In the genomic region with DNA sequence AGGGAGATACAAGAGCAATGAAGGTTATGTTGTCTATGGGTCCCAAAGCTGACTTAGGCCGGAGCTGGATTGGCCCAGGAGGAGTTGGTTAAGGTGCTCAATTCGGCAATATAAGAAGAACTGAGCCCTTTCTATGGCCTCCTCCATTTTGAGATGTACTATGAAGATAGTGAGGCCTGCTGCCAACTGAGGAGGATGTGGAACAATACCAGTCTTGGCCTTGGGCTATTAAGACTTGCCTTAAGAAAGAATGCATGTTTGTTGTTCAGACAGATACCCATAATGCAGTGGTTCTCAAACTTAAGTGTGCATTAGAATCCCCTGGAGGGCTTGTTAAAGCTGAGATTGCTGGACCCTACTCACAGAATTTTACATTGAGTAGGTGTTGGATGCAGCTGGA, we compare ENCODE assay signal across 8 cellular contexts. TPM values are rescaled to one million over a fixed set of nuclear protein-coding genes. Genes with fewer than 3 reads are reported as not detected.
"Had no signal": no experiment of that assay in that cellular context is flagged by ENCODE, and none has a peak within 500 bp of the region (broad histone marks: within the 10 kb centered on the region; RNA-seq: fewer than 3 reads in every experiment).

No MANE protein-coding gene starts in this region.

- H3K36me3 ChIP-seq: HAP-1 had no signal

- FAIRE-seq: HepG2 had no signal

- DNase-seq: GOT3, H7, HFFc6, KBM-7 had no signal

- H3K9me3 ChIP-seq: HAP-1 had no signal

- H3K4me3 ChIP-seq: HAP-1 had no signal

- H3K27ac ChIP-seq: HL-60 had no signal

- H3K4me1 ChIP-seq: HAP-1 had no signal

RNA-seq across cellular contexts. Expression of a gene that starts 24.4 kb away (rescaled TPM):
- total RNA-seq: HT1080 had no signal
